In the genomic region with DNA sequence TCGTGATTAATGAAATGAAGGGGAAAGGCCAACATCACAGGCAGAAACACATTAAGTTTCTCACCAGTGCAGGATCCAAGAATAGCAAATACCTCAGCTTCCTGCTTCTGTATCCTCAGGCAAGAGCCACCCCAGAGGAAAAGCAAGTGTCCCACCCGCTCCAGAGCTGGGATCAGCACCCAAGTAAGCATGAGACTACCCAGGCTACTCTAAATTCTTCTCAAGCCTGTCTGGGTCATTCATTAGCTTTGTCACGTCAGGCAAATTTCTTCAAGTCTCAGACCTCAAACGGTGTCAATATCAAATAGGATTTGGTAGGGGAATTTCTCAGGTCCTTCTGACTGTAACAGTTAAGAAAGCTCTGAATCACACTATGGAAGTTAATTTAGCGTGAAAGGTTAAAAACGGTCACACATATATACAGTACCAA, we compare ENCODE assay signal across 10 cellular contexts. TPM values are rescaled to one million over a fixed set of nuclear protein-coding genes. Genes with fewer than 3 reads are reported as not detected.
DNase-seq lines count a peak whose midpoint lies in the region; ATAC-seq and TF ChIP-seq lines count a peak whose summit lies in the region.
"Had no signal": no experiment of that assay in that cellular context is flagged by ENCODE, and none has a peak within 500 bp of the region (broad histone marks: within the 10 kb centered on the region; RNA-seq: fewer than 3 reads in every experiment).

No MANE protein-coding gene starts in this region.

- no peaks in the 10 kb centered on the region for H4K20me1 ChIP-seq in PC-3 (ENCODE audit: low read length)

- no peak overlapping the region for H2AFZ ChIP-seq in PC-3 (ENCODE audit: low read length)

- H3K9me2 ChIP-seq in PC-3 (replicated peaks; ENCODE audit: low read length): no peaks in the 10 kb centered on the region

- H3K27ac Mint-ChIP-seq in CD4-positive, alpha-beta memory T cell: no peak overlapping the region
- H3K27ac Mint-ChIP-seq: CD8-positive, alpha-beta T cell had no signal

- DNase-seq in COLO829 (ENCODE audit: low spot score): peak; percentile 20
- no peak for DNase-seq in PC-3
- DNase-seq in left ventricle myocardium superior: no peak
- DNase-seq in T-helper 2 cell: no peak
- DNase-seq in SIG-M5 (lab: John Stamatoyannopoulos, UW): no peak
- DNase-seq in CD4-positive, alpha-beta memory T cell: no peak
- DNase-seq: CD8-positive, alpha-beta T cell; NCI-H748 treated with DMSO at 0.1 percent for 48 hours had no signal

- no peak overlapping the region for H3K27ac ChIP-seq in PC-3 (ENCODE audit: low read length)
- no peak overlapping the region for H3K27ac ChIP-seq in CD4-positive, alpha-beta memory T cell (ENCODE audit: low read depth, low read length)

- H3K9me3 ChIP-seq in PC-3 (ENCODE audit: low read length): no peaks in the 10 kb centered on the region
- no peaks in the 10 kb centered on the region for H3K9me3 ChIP-seq in CD4-positive, alpha-beta memory T cell (ENCODE audit: control insufficient read depth in 1 of 2, low read length in 2 of 2)

- no peaks in the 10 kb centered on the region for H3F3A ChIP-seq in PC-3 (ENCODE audit: low read length, unreplicated experiment)

- H3K4me1 Mint-ChIP-seq in CD4-positive, alpha-beta memory T cell: peaks cover 0 to 7% (median 7%) of the 10 kb centered on the region in 4 donors

- peaks cover 8% of the 10 kb centered on the region; the same call in 1 of the 2 replicates for H3K79me2 ChIP-seq in PC-3 (ENCODE audit: low read length)

- H3K27me3 Mint-ChIP-seq in CD4-positive, alpha-beta memory T cell: no peaks in the 10 kb centered on the region

- no peak for TF ChIP-seq CTCF in PC-3 (conservative IDR thresholded peaks at IDR 0.05; ENCODE audit: low read depth, low read length)

- intact Hi-C loops in PC-3 (cut with micrococcal nuclease) (no loop called here), left ventricle myocardium superior (cut with micrococcal nuclease) (no loop called here)
- intact Hi-C loops in CD4-positive, alpha-beta memory T cell (cut with micrococcal nuclease): no loop called here

- H3K4me3 ChIP-seq in PC-3 (ENCODE audit: low read length): no peak overlapping the region
- no peak overlapping the region for H3K4me3 ChIP-seq in CD4-positive, alpha-beta memory T cell (ENCODE audit: low read length in 2 of 2)

- H3K36me3 Mint-ChIP-seq in CD4-positive, alpha-beta memory T cell: peaks cover 14 to 39% of the 10 kb centered on the region in 2 donors

- peaks cover 5% of the 10 kb centered on the region for H3K4me1 ChIP-seq in PC-3 (ENCODE audit: insufficient read depth, low read length)
- H3K4me1 ChIP-seq in CD4-positive, alpha-beta memory T cell (ENCODE audit: insufficient read depth, low read length): no peaks in the 10 kb centered on the region

- peak; percentile 55 for ATAC-seq in GM21723 (IDR thresholded peaks at IDR 0.05; ENCODE audit: unreplicated experiment)
- peak; percentile 58 for ATAC-seq in PC-3
- peak; percentile 75 for ATAC-seq in left ventricle myocardium superior
- ATAC-seq in GM21528 (IDR thresholded peaks at IDR 0.05; ENCODE audit: low FRiP score, unreplicated experiment): no peak
- ATAC-seq: CD8-positive, alpha-beta T cell had no signal

- POLR2A ChIA-PET in PC-3 (lab: Charles Lee; ENCODE audit: unreplicated experiment): no interaction called here
- POLR2A ChIA-PET in CD4-positive, alpha-beta memory T cell (lab: Charles Lee; ENCODE audit: partially characterized antibody): interaction anchor here (0.6 kb wide), 1 partner anchor 19 kb away, joined by 3 read pairs; no protein-coding TSS in a partner anchor

- no TSS peak for BruUV-seq in PC-3 (replicated peaks; lab: Mats Ljungman, UMichigan)

- no peak overlapping the region for H3K4me2 ChIP-seq in PC-3 (ENCODE audit: low read length)

- H3K4me3 Mint-ChIP-seq in CD4-positive, alpha-beta memory T cell: no peak overlapping the region
- H3K4me3 Mint-ChIP-seq: CD8-positive, alpha-beta T cell had no signal

- no peaks in the 10 kb centered on the region for H3K27me3 ChIP-seq in PC-3 (ENCODE audit: low read length)
- H3K27me3 ChIP-seq in CD4-positive, alpha-beta memory T cell (ENCODE audit: insufficient read depth, low read length): no peaks in the 10 kb centered on the region

- no peak overlapping the region for H3K9ac ChIP-seq in PC-3 (ENCODE audit: low read length)

- H3K36me3 ChIP-seq in PC-3 (ENCODE audit: low read depth, low read length): no peaks in the 10 kb centered on the region
- H3K36me3 ChIP-seq in CD4-positive, alpha-beta memory T cell (ENCODE audit: insufficient read depth, low read length): no peaks in the 10 kb centered on the region

- CTCF ChIA-PET in PC-3 (lab: Charles Lee): no interaction called here
- CTCF ChIA-PET in CD4-positive, alpha-beta memory T cell (lab: Charles Lee; ENCODE audit: partially characterized antibody): no interaction called here

- H3K9me3 Mint-ChIP-seq in CD4-positive, alpha-beta memory T cell: peaks cover 0 to 4% (median 0%) of the 10 kb centered on the region in 8 donors

RNA-seq across cellular contexts. Expression of a gene that starts 59.0 kb away (rescaled TPM):
- total RNA-seq in PC-3 (2014; rRNA removed) (15.0 and 26.8 TPM in 2 replicates), left ventricle myocardium superior (40.4 TPM)
- 10 to 100 TPM; 14.9 to 16.6 TPM for total RNA-seq in CD4-positive, alpha-beta memory T cell
- 10 to 100 TPM in 1 of 2 donors, 1 to 10 TPM in 1; 4.4 to 10.2 TPM for polyA plus RNA-seq in CD4-positive, alpha-beta memory T cell
